In the genomic region with DNA sequence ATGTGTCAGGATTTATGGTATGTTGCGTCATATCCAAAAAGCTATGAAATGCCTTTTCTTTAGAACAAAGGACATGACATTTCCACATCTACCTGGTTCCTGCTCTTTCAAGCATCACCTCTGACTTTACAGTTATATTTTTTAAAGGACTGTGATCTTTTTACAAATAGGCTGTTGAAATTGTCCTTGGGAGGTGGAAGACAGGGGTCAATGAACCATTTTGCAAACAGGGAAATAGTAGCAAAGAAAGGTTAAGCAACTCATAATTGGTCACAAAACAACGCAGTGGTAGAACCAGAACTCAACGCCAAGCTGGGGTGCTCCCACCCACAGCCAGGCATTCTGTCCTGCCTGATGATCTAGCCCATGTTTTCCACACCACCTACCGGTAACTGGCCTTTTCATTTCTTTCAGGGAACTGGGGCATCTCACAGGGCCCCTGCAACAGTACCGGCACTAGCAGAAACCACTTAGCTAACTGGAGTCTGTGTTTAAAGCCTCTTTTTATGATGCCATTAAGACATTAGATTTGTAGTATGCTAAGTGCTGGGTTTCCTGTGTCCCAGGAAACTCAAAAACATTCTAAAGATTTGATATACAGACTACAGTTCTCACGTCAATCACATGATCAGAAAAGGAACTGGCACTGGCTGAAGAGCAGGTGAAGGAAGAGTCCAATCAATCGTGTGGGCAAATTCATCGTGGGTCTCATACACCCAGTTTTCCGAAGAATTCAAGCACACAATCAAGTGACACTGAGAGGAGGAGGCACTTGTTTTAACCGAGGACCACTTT, we compare ENCODE assay signal across 7 cellular contexts. TPM values are rescaled to one million over a fixed set of nuclear protein-coding genes. Genes with fewer than 3 reads are reported as not detected.
DNase-seq lines count a peak whose midpoint lies in the region; ATAC-seq and TF ChIP-seq lines count a peak whose summit lies in the region.

No MANE protein-coding gene starts in this region.

- ATAC-seq in natural killer cell (peak in 1 of 3 donors; percentile 5), HG02981 (IDR thresholded peaks at IDR 0.05; ENCODE audit: unreplicated experiment) (no peak), GM18870 (IDR thresholded peaks at IDR 0.05; ENCODE audit: unreplicated experiment) (no peak)

- H3K36me3 Mint-ChIP-seq in natural killer cell = peaks cover 3% of the 10 kb centered on the region

- H3K9me3 ChIP-seq in HAP-1 = no peaks in the 10 kb centered on the region
- H3K9me3 ChIP-seq in duodenal mucosa (ENCODE audit: control insufficient read depth in 1 of 2, low read length in 2 of 2) = no peaks in the 10 kb centered on the region

- DNase-seq in HAP-1 (ENCODE audit: low spot score in 2 of 2) = no peak
- DNase-seq in SIG-M5 treated with dmso at 0.1 percent for 504 hours (lab: John Stamatoyannopoulos, UW; ENCODE audit: unreplicated experiment) = peak; percentile 96
- no peak for DNase-seq in natural killer cell
- no peak for DNase-seq in middle frontal gyrus (ENCODE audit: extremely low spot score, low spot score)

- TF ChIP-seq CTCF in natural killer cell (IDR thresholded peaks at IDR 0.05) = no peak

- in situ Hi-C loops in HAP-1 (cut with MboI; ENCODE audit: low sequenced_read_pairs) = loop anchor here (5.0 to 10.0 kb wide), 2 partner anchors 175 to 363 kb away; no protein-coding TSS in a partner anchor

- H3K27me3 ChIP-seq in HAP-1 (ENCODE audit: low read depth) (no peaks in the 10 kb centered on the region), duodenal mucosa (ENCODE audit: control insufficient read depth in 1 of 2, insufficient read depth in 2 of 2, low read length in 2 of 2) (no peaks in the 10 kb centered on the region)

- peak overlapping the region; percentile 71 for H3K4me3 Mint-ChIP-seq in natural killer cell

- peaks cover 60 to 66% of the 10 kb centered on the region in 2 donors for H3K4me1 Mint-ChIP-seq in natural killer cell

- H3K4me3 ChIP-seq in HAP-1 (peak overlapping the region; percentile 20), duodenal mucosa (ENCODE audit: low read depth in 1 of 2, low read length in 2 of 2) (peak overlapping the region; percentile 50 to 60)

- peak overlapping the region; percentile 10 to 61 for H3K9ac ChIP-seq in duodenal mucosa (ENCODE audit: low read depth in 1 of 2, low read length in 2 of 2)

- H3K36me3 ChIP-seq in HAP-1 (replicated peaks) (peaks cover 81% of the 10 kb centered on the region), duodenal mucosa (ENCODE audit: control insufficient read depth in 1 of 2, insufficient read depth in 2 of 2, low read length in 2 of 2) (peaks cover 45 to 52% of the 10 kb centered on the region in 2 donors)

- intact Hi-C loops in natural killer cell (cut with micrococcal nuclease) = loop anchor here (2.0 to 10.0 kb wide), 4 partner anchors 173 to 485 kb away; no protein-coding TSS in a partner anchor

- no peaks in the 10 kb centered on the region for H3K27me3 Mint-ChIP-seq in natural killer cell (ENCODE audit: low read depth in 2 of 2)

- peak overlapping the region; percentile 32 for H3K27ac ChIP-seq in duodenal mucosa (ENCODE audit: low read depth, low read length)

- H3K27ac Mint-ChIP-seq in natural killer cell = peak overlapping the region; percentile 90 to 92

- H3K9me3 Mint-ChIP-seq in natural killer cell = no peaks in the 10 kb centered on the region

- H3K4me1 ChIP-seq in HAP-1 (peaks cover 49% of the 10 kb centered on the region), duodenal mucosa (ENCODE audit: control insufficient read depth in 1 of 2, insufficient read depth in 2 of 2, low read length in 2 of 2) (peaks cover 53 to 61% of the 10 kb centered on the region in 2 donors)

RNA-seq across cellular contexts. Expression of gene ZNF217, which starts 13.9 kb away (rescaled TPM):
- total RNA-seq in natural killer cell = 10 to 100 TPM; 56.1 to 69.1 (median 59.0) TPM
